In the genomic region with DNA sequence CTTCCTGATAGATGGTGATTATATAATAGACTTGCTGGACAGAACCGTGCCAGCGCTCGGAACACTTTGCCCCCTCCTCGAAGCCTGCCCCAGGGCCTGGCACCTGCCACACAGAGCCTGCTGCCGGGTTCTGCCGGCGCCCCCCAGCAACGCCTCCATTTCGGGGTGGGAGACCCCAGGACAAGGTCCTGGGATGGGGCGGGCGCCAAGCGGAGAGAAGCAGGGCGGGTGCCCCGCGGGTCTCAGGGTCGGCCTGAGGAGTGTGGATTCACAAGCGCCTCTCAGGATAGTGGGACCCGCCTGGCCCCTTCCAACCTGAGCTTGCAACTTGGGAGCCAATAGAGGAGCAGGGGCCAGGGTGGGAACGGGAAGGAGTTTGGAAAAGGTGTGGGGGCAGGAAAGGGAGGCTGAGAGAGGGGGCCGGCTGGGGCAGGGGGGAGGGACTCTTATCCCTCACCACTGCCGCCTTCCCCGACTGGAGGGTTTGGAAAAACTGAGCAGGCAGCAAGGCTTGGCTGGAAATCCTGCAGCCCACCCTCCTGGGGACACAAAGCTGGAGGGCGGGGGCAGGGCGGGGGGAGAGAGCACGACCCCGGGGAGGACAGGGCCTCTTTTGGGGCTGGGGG, we compare ENCODE assay signal across 8 cellular contexts. TPM values are rescaled to one million over a fixed set of nuclear protein-coding genes. Genes with fewer than 3 reads are reported as not detected.
A peak's percentile ranks its signal among the peaks of the same experiment; 100 is the strongest.
DNase-seq lines count a peak whose midpoint lies in the region; ATAC-seq and TF ChIP-seq lines count a peak whose summit lies in the region.

No MANE protein-coding gene starts in this region.

- H3K27ac ChIP-seq in esophagus squamous epithelium, result peak overlapping the region; percentile 95 to 100 (median 98)

- POLR2A ChIA-PET in activated CD8-positive, alpha-beta T cell treated with anti-CD3 and anti-CD28 coated beads for 36 hours (lab: Charles Lee), result interaction anchor here (0.7 to 4.7 kb wide), 6 partner anchors 11 to 138 kb away, joined by 3 to 33 read pairs (median 3); a partner anchor contains a TSS

- H3K4me1 ChIP-seq in esophagus squamous epithelium, result peaks cover 39 to 64% (median 50%) of the 10 kb centered on the region in 3 donors

- no peaks in the 10 kb centered on the region for H3K9me3 ChIP-seq in esophagus squamous epithelium

- H3K4me1 Mint-ChIP-seq in activated CD8-positive, alpha-beta T cell treated with anti-CD3 and anti-CD28 coated beads for 36 hours (ENCODE audit: low read depth), result peaks cover 42% of the 10 kb centered on the region
- H3K4me1 Mint-ChIP-seq in natural killer cell, result peaks cover 40 to 55% of the 10 kb centered on the region in 2 donors

- no peak for TF ChIP-seq CTCF in activated CD8-positive, alpha-beta T cell treated with anti-CD3 and anti-CD28 coated beads for 36 hours (IDR thresholded peaks at IDR 0.05)
- TF ChIP-seq CTCF in esophagus squamous epithelium (IDR thresholded peaks at IDR 0.05) (no peak), natural killer cell (IDR thresholded peaks at IDR 0.05) (no peak)

- H3K27me3 ChIP-seq in esophagus squamous epithelium, result no peaks in the 10 kb centered on the region

- H3K36me3 Mint-ChIP-seq in activated CD8-positive, alpha-beta T cell treated with anti-CD3 and anti-CD28 coated beads for 36 hours (ENCODE audit: low read depth), result no peaks in the 10 kb centered on the region
- H3K36me3 Mint-ChIP-seq in natural killer cell, result no peaks in the 10 kb centered on the region

- DNase-seq in stimulated activated CD4-positive, alpha-beta T cell treated with anti-CD3 and anti-CD28 coated beads, Interleukin-2, amount 100 ng/mL, for 24 hours, result peak; percentile 61 to 65
- DNase-seq in stimulated activated CD4-positive, alpha-beta T cell treated with anti-CD3 and anti-CD28 coated beads, Interleukin-2, amount 100 ng/mL, for 48 hours, result no peak
- DNase-seq in NCI-H1105 treated with DMSO at 0.1 percent for 48 hours (lab: John Stamatoyannopoulos, UW) (peak; percentile 87), esophagus squamous epithelium (lab: John Stamatoyannopoulos, UW) (no peak), natural killer cell (no peak)
- DNase-seq in activated CD8-positive, alpha-beta T cell treated with anti-CD3 and anti-CD28 coated beads for 36 hours, result peak; percentile 61

- H3K27ac Mint-ChIP-seq in activated CD8-positive, alpha-beta T cell treated with anti-CD3 and anti-CD28 coated beads for 36 hours, result peak overlapping the region; percentile 98
- H3K27ac Mint-ChIP-seq in natural killer cell, result peak overlapping the region; percentile 95 to 96

- intact Hi-C loops in activated CD8-positive, alpha-beta T cell treated with anti-CD3 and anti-CD28 coated beads for 36 hours (cut with micrococcal nuclease), result loop anchor here (5.0 kb wide), 1 partner anchor 137 kb away; a partner anchor contains a TSS
- intact Hi-C loops in esophagus squamous epithelium (cut with DNase I) (no loop called here), natural killer cell (cut with micrococcal nuclease) (loop anchor here (1.0 to 5.0 kb wide), 5 partner anchors 15 to 238 kb away; a partner anchor contains a TSS)

- ATAC-seq in activated CD8-positive, alpha-beta T cell treated with anti-CD3 and anti-CD28 coated beads for 36 hours, result no peak
- ATAC-seq in natural killer cell (peak; percentile 12 to 33 (median 21)), HG03520 (IDR thresholded peaks at IDR 0.05; ENCODE audit: unreplicated experiment) (no peak), HG02840 (IDR thresholded peaks at IDR 0.05; ENCODE audit: low FRiP score, unreplicated experiment) (no peak)

- H3K27me3 Mint-ChIP-seq in activated CD8-positive, alpha-beta T cell treated with anti-CD3 and anti-CD28 coated beads for 36 hours, result no peaks in the 10 kb centered on the region
- peaks cover 0 to 3% of the 10 kb centered on the region in 2 donors for H3K27me3 Mint-ChIP-seq in natural killer cell (ENCODE audit: low read depth in 2 of 2)

- H3K4me3 ChIP-seq in esophagus squamous epithelium, result peak overlapping the region; percentile 62 to 87 (median 79)

- no peaks in the 10 kb centered on the region for H3K36me3 ChIP-seq in esophagus squamous epithelium

- CTCF ChIA-PET in activated CD8-positive, alpha-beta T cell treated with anti-CD3 and anti-CD28 coated beads for 36 hours (lab: Charles Lee), result interaction anchor here (0.6 to 3.5 kb wide), 11 partner anchors 8 to 239 kb away, joined by 3 to 37 read pairs (median 10); a partner anchor contains a TSS

- TF ChIP-seq POLR2A in esophagus squamous epithelium (IDR thresholded peaks at IDR 0.05), result no peak

- no peaks in the 10 kb centered on the region for H3K9me3 Mint-ChIP-seq in activated CD8-positive, alpha-beta T cell treated with anti-CD3 and anti-CD28 coated beads for 36 hours
- no peaks in the 10 kb centered on the region for H3K9me3 Mint-ChIP-seq in natural killer cell

- peak overlapping the region; percentile 90 for H3K4me3 Mint-ChIP-seq in activated CD8-positive, alpha-beta T cell treated with anti-CD3 and anti-CD28 coated beads for 36 hours
- peak overlapping the region; percentile 96 for H3K4me3 Mint-ChIP-seq in natural killer cell

- 0% methylated on average over 2 to 4 of the region's 26 CpGs for WGBS in esophagus squamous epithelium, 2 donors

RNA-seq across cellular contexts. Expression of a gene that starts 3.3 kb away (rescaled TPM):
- total RNA-seq in activated CD8-positive, alpha-beta T cell treated with anti-CD3 and anti-CD28 coated beads for 36 hours, result 10 to 100 TPM; 35.9 to 38.8 TPM
- total RNA-seq in esophagus squamous epithelium, result 10 to 100 TPM; 16.4 to 29.6 (median 18.9) TPM
- total RNA-seq in natural killer cell, result 100 to 1,000 TPM; 221 to 255 (median 234) TPM

RNA-seq across cellular contexts. Expression of a gene that starts 27.1 kb away (rescaled TPM):
- total RNA-seq in activated CD8-positive, alpha-beta T cell treated with anti-CD3 and anti-CD28 coated beads for 36 hours, result 1 to 10 TPM; 1.5 to 2.2 TPM
- total RNA-seq in esophagus squamous epithelium (under 1 TPM in 1 of 4 donors, not detected in 3; 0.57 TPM), natural killer cell (under 1 TPM in 2 of 3 donors, not detected in 1; 0.40 to 0.41 TPM)

RNA-seq across cellular contexts. Expression of a gene that starts 42.6 kb away (rescaled TPM):
- total RNA-seq in activated CD8-positive, alpha-beta T cell treated with anti-CD3 and anti-CD28 coated beads for 36 hours, result not detected
- not detected for total RNA-seq in esophagus squamous epithelium
- total RNA-seq in natural killer cell, result not detected

RNA-seq across cellular contexts. Expression of a gene that starts 45.3 kb away (rescaled TPM):
- under 1 TPM; 0.60 to 0.92 TPM for total RNA-seq in activated CD8-positive, alpha-beta T cell treated with anti-CD3 and anti-CD28 coated beads for 36 hours
- under 1 TPM in 1 of 4 donors, not detected in 3; 0.06 TPM for total RNA-seq in esophagus squamous epithelium
- total RNA-seq in natural killer cell, result 1 to 10 TPM in 1 of 3 donors, under 1 TPM in 2; 0.56 to 1.3 (median 0.86) TPM

Comparison
In these comparisons a context has a peak if more than half of its experiments do, and no peak if none do; other contexts are left out.
1. DNase-seq: peak in stimulated activated CD4-positive, alpha-beta T cell treated with anti-CD3 and anti-CD28 coated beads, Interleukin-2, amount 100 ng/mL, for 24 hours (2 of 2), NCI-H1105 treated with DMSO at 0.1 percent for 48 hours (single experiment) and activated CD8-positive, alpha-beta T cell treated with anti-CD3 and anti-CD28 coated beads for 36 hours (single experiment); none in stimulated activated CD4-positive, alpha-beta T cell treated with anti-CD3 and anti-CD28 coated beads, Interleukin-2, amount 100 ng/mL, for 48 hours (0 of 2), esophagus squamous epithelium (single experiment) and natural killer cell (single experiment).
2. ATAC-seq: peak in natural killer cell (3 of 3); none in activated CD8-positive, alpha-beta T cell treated with anti-CD3 and anti-CD28 coated beads for 36 hours (single experiment), HG03520 (single experiment) and HG02840 (single experiment).
3. RNA of a gene that starts 3.3 kb away (total RNA-seq): 221 to 255 TPM in natural killer cell; 35.9 to 38.8 TPM in activated CD8-positive, alpha-beta T cell treated with anti-CD3 and anti-CD28 coated beads for 36 hours and 16.4 to 29.6 TPM in esophagus squamous epithelium; every median in the first group is over 4 times any median in the second.